ENCODE assay signal across 8 cellular contexts in genomic region chr6:142746524-142746923, GRCh38.
DNase-seq lines count a peak whose midpoint lies in the region; ATAC-seq, FAIRE-seq and TF ChIP-seq lines count a peak whose summit lies in the region.

No MANE protein-coding gene starts in this region.

- peaks cover 2% of the 10 kb centered on the region for H3K36me3 Mint-ChIP-seq in CD4-positive, CD25-positive, alpha-beta regulatory T cell

- no peaks in the 10 kb centered on the region for H3K9me3 Mint-ChIP-seq in CD4-positive, CD25-positive, alpha-beta regulatory T cell

- 3% methylated on average over 2 of the region's 2 CpGs for WGBS in K562 (ENCODE audit: insufficient coverage, low coverage, missing lambda C conversion rate)
- 48% methylated on average over 2 of the region's 2 CpGs for WGBS in HepG2 (ENCODE audit: low lambda C conversion rate)

- TF ChIP-seq RAD21 in K562 (CRISPR knock-in tag; conservative IDR thresholded peaks at IDR 0.05 in 1 of 2, IDR thresholded peaks at IDR 0.05 in 1 of 2) (peak; percentile 25 to 48), HepG2 (CRISPR knock-in tag; IDR thresholded peaks at IDR 0.05) (peak; percentile 74; the same call in 1 of the 2 replicates)

- H3K27ac ChIP-seq in CD4-positive, CD25-positive, alpha-beta regulatory T cell (ENCODE audit: insufficient read depth, low read length, poor library complexity, severe bottlenecking), result no peak overlapping the region
- H3K27ac ChIP-seq in K562 (ENCODE audit: extremely low read depth, low read depth, low read length) (no peak overlapping the region), HepG2 (ENCODE audit: extremely low read length, insufficient read depth, low read length) (no peak overlapping the region)

- TF ChIP-seq CTCF in NB4 (IDR thresholded peaks at IDR 0.05; ENCODE audit: low read depth, low read length) (peak; percentile 64), K562 (IDR thresholded peaks at IDR 0.05 in 2 of 3, conservative IDR thresholded peaks at IDR 0.05 in 1 of 3; ENCODE audit: insufficient read depth in 2 of 3, low read depth in 1 of 3, low read length in 3 of 3) (peak; percentile 42 to 46 (median 46); a peak in 5 of 6 replicates), HepG2 (CRISPR knock-in tag; IDR thresholded peaks at IDR 0.05) (peak; percentile 71)

- H3K4me3 ChIP-seq in CD4-positive, CD25-positive, alpha-beta regulatory T cell (ENCODE audit: low read depth, low read length), result no peak overlapping the region
- H3K4me3 ChIP-seq in NB4 (ENCODE audit: low read depth, low read length) (no peak overlapping the region), K562 (no peak overlapping the region), HepG2 (replicated peaks in 1 of 3; ENCODE audit: insufficient read depth in 1 of 3, low read depth in 2 of 3, low read length in 3 of 3) (no peak overlapping the region)

- peaks cover 7 to 16% (median 14%) of the 10 kb centered on the region in 4 donors for H3K4me1 Mint-ChIP-seq in CD4-positive, CD25-positive, alpha-beta regulatory T cell

- H2AFZ ChIP-seq in K562 (ENCODE audit: low read depth, low read length) (no peak overlapping the region), HepG2 (ENCODE audit: low read length) (no peak overlapping the region)

- peaks cover 6% of the 10 kb centered on the region for H3K27me3 Mint-ChIP-seq in CD4-positive, CD25-positive, alpha-beta regulatory T cell

- FAIRE-seq in K562 (lab: Jason Lieb, UNC) (peak; percentile 42), HepG2 (lab: Jason Lieb, UNC) (no peak)

- H3K79me2 ChIP-seq in K562 (ENCODE audit: control insufficient read depth, insufficient read depth, low read length) (no peaks in the 10 kb centered on the region), HepG2 (ENCODE audit: insufficient read depth, low read length) (no peaks in the 10 kb centered on the region)

- H3K27me3 ChIP-seq in CD4-positive, CD25-positive, alpha-beta regulatory T cell (ENCODE audit: control insufficient read depth, insufficient read depth, low read length), result peaks cover 2% of the 10 kb centered on the region
- H3K27me3 ChIP-seq in K562 (ENCODE audit: control insufficient read depth in 2 of 2, insufficient read depth in 2 of 2, low read length in 2 of 2) (peaks cover 0 to under 1% of the 10 kb centered on the region in 2 experiments; a peak in 1 of 5 replicates), HepG2 (ENCODE audit: control insufficient read depth in 1 of 2, insufficient read depth in 2 of 2, low read length in 2 of 2) (peaks cover 0 to 10% of the 10 kb centered on the region in 2 experiments; a peak in 1 of 5 replicates)

- POLR2A ChIA-PET in K562 (lab: Yijun Ruan, JAX), result no interaction called here
- POLR2A ChIA-PET in HepG2 (lab: Yijun Ruan, JAX), result no interaction called here

- peak; percentile 8 to 62 (median 43) for DNase-seq in CD4-positive, CD25-positive, alpha-beta regulatory T cell
- DNase-seq in NB4 (ENCODE audit: low read depth), result peak; percentile 60
- DNase-seq in K562 (ENCODE audit: extremely low read depth in 1 of 4, low spot score in 3 of 4), result peak in 2 of 4 experiments; percentile 18 to 32
- peak; percentile 56 for DNase-seq in HepG2 (ENCODE audit: low spot score)
- DNase-seq in HuH-7.5 (ENCODE audit: low spot score), result no peak
- DNase-seq in NCI-H1048 (lab: John Stamatoyannopoulos, UW), result no peak

- H3K27ac Mint-ChIP-seq in CD4-positive, CD25-positive, alpha-beta regulatory T cell, result no peak overlapping the region

- intact Hi-C loops in K562 (cut with micrococcal nuclease) (no loop called here), HepG2 (cut with micrococcal nuclease; ENCODE audit: unreplicated experiment) (loop anchor here (1.0 to 5.0 kb wide), 4 partner anchors 100 to 281 kb away; partner anchors contain the start of gene HIVEP2)

- BruUV-seq in K562 (replicated peaks; lab: Mats Ljungman, UMichigan) (no TSS peak), HepG2 (replicated peaks; lab: Mats Ljungman, UMichigan) (no TSS peak)

- in situ Hi-C loops in K562 (cut with MboI), result no loop called here
- in situ Hi-C loops in HepG2 (cut with HindIII; ENCODE audit: extremely low pct_ligation_motif_present, low pct_unique_long_range_greater_than_20kb), result no loop called here

- H4K20me1 ChIP-seq in K562 (replicated peaks; ENCODE audit: control insufficient read depth, insufficient read depth, low read length) (no peaks in the 10 kb centered on the region), HepG2 (ENCODE audit: insufficient read depth, low read length) (no peaks in the 10 kb centered on the region)

- no peak overlapping the region for H3K9ac ChIP-seq in K562 (ENCODE audit: insufficient read depth in 1 of 2, low read depth in 2 of 2, low read length in 2 of 2)
- no peak overlapping the region for H3K9ac ChIP-seq in HepG2 (ENCODE audit: insufficient read depth, low read depth, low read length)

- CTCF ChIA-PET in K562 (lab: Yijun Ruan, JAX; ENCODE audit: low intra/inter-chr PET ratio), result no interaction called here
- CTCF ChIA-PET in HepG2 (lab: Yijun Ruan, JAX; ENCODE audit: low intra/inter-chr PET ratio, low total read pairs), result interaction anchor here (1.1 to 1.7 kb wide), 4 partner anchors 140 to 681 kb away, joined by 3 to 9 read pairs (median 6); no protein-coding TSS in a partner anchor

- no peak for TF ChIP-seq POLR2A in NB4 (IDR thresholded peaks at IDR 0.05; ENCODE audit: extremely low read depth, insufficient read length)
- no peak for TF ChIP-seq POLR2A in K562 (conservative IDR thresholded peaks at IDR 0.05)
- TF ChIP-seq POLR2A in HepG2 (IDR thresholded peaks at IDR 0.05; ENCODE audit: insufficient read depth in 1 of 2, low read depth in 2 of 2, low read length in 2 of 2), result no peak

- TF ChIP-seq EP300 in K562 (IDR thresholded peaks at IDR 0.05; ENCODE audit: low read length) (no peak), HepG2 (IDR thresholded peaks at IDR 0.05; ENCODE audit: low read depth in 2 of 2, low read length in 2 of 2) (no peak), HepG2 (CRISPR knock-in tag; IDR thresholded peaks at IDR 0.05; ENCODE audit: borderline replicate concordance) (no peak)

- H3K9me1 ChIP-seq in K562 (ENCODE audit: control insufficient read depth, insufficient read depth, low read length), result no peaks in the 10 kb centered on the region

- ATAC-seq in CD4-positive, CD25-positive, alpha-beta regulatory T cell (ENCODE audit: low read depth in 2 of 2), result peak; percentile 61 to 64
- peak; percentile 66 for ATAC-seq in GM19351 (IDR thresholded peaks at IDR 0.05; ENCODE audit: unreplicated experiment)
- ATAC-seq in K562, result peak; percentile 86
- peak; percentile 96 for ATAC-seq in HepG2
- ATAC-seq in HG03520 (IDR thresholded peaks at IDR 0.05; ENCODE audit: unreplicated experiment), result no peak

- no peaks in the 10 kb centered on the region for H3K9me3 ChIP-seq in CD4-positive, CD25-positive, alpha-beta regulatory T cell (ENCODE audit: control insufficient read depth in 2 of 2, low read length in 2 of 2)
- H3K9me3 ChIP-seq in K562 (replicated peaks; ENCODE audit: control insufficient read depth, insufficient read depth, low read depth, low read length) (no peaks in the 10 kb centered on the region), HepG2 (ENCODE audit: low read length) (no peaks in the 10 kb centered on the region)

- H3K4me1 ChIP-seq in CD4-positive, CD25-positive, alpha-beta regulatory T cell (ENCODE audit: control insufficient read depth, insufficient read depth, low read length, poor library complexity, severe bottlenecking), result no peaks in the 10 kb centered on the region
- H3K4me1 ChIP-seq in K562 (replicated peaks in 1 of 2; ENCODE audit: control insufficient read depth in 2 of 2, insufficient read depth in 2 of 2, low read length in 2 of 2) (no peaks in the 10 kb centered on the region), HepG2 (ENCODE audit: insufficient read depth, low read length) (no peaks in the 10 kb centered on the region)

- no peak overlapping the region for H3K4me3 Mint-ChIP-seq in CD4-positive, CD25-positive, alpha-beta regulatory T cell

- H3K4me2 ChIP-seq in K562 (ENCODE audit: insufficient read depth, low read length) (no peak overlapping the region), HepG2 (ENCODE audit: low read depth, low read length) (no peak overlapping the region)

- H3K36me3 ChIP-seq in CD4-positive, CD25-positive, alpha-beta regulatory T cell (ENCODE audit: control insufficient read depth, insufficient read depth, low read length), result no peaks in the 10 kb centered on the region
- H3K36me3 ChIP-seq in K562 (ENCODE audit: control insufficient read depth, insufficient read depth, low read length) (no peaks in the 10 kb centered on the region), HepG2 (replicated peaks in 1 of 2; ENCODE audit: control insufficient read depth in 1 of 2, insufficient read depth in 2 of 2, low read length in 2 of 2) (no peaks in the 10 kb centered on the region)

TF ChIP-seq in K562, 482 proteins besides CTCF, POLR2A, EP300 and RAD21 (continues in another document):
- TF ChIP-seq, protein P1, sequence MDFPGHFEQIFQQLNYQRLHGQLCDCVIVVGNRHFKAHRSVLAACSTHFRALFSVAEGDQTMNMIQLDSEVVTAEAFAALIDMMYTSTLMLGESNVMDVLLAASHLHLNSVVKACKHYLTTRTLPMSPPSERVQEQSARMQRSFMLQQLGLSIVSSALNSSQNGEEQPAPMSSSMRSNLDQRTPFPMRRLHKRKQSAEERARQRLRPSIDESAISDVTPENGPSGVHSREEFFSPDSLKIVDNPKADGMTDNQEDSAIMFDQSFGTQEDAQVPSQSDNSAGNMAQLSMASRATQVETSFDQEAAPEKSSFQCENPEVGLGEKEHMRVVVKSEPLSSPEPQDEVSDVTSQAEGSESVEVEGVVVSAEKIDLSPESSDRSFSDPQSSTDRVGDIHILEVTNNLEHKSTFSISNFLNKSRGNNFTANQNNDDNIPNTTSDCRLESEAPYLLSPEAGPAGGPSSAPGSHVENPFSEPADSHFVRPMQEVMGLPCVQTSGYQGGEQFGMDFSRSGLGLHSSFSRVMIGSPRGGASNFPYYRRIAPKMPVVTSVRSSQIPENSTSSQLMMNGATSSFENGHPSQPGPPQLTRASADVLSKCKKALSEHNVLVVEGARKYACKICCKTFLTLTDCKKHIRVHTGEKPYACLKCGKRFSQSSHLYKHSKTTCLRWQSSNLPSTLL (IDR thresholded peaks at IDR 0.05), result no peak

TF ChIP-seq in HepG2, 621 proteins besides CTCF, POLR2A, EP300 and RAD21:
- TF ChIP-seq KAT8 (CRISPR knock-in tag; IDR thresholded peaks at IDR 0.05) (no peak), SMC3 (IDR thresholded peaks at IDR 0.05; ENCODE audit: low read length) (peak; percentile 86), XRCC5 (optimal IDR thresholded peaks at IDR 0.05; ENCODE audit: low read length) (peak; percentile 59), SMAD3 (CRISPR knock-in tag; IDR thresholded peaks at IDR 0.05) (no peak), ZMYM4 (CRISPR knock-in tag; IDR thresholded peaks at IDR 0.05) (peak; percentile 34; the same call in 1 of the 2 replicates), FOXP1 (IDR thresholded peaks at IDR 0.05) (no peak), FOXP1 (CRISPR knock-in tag; IDR thresholded peaks at IDR 0.05) (no peak), STAG1 (CRISPR knock-in tag; IDR thresholded peaks at IDR 0.05) (peak; percentile 73)

Comparison
In these comparisons a context has a peak if more than half of its experiments do, and no peak if none do; other contexts are left out.
1. DNase-seq: peak in CD4-positive, CD25-positive, alpha-beta regulatory T cell (3 of 3), NB4 (single experiment) and HepG2 (single experiment); none in HuH-7.5 (single experiment) and NCI-H1048 (single experiment).
2. Peak in every context shown above with its lines, with median percentiles within 50 percentile points of each other: CTCF ChIP-seq.